ENCODE assay signal across 1 cellular context in genomic region chr6:63267828-63268227, GRCh38.
TF ChIP-seq lines count a peak whose summit lies in the region.

No MANE protein-coding gene starts in this region.

TF ChIP-seq in HepG2, 621 proteins besides CTCF, POLR2A, EP300 and RAD21 (continued from another document):
- TF ChIP-seq ZNF142 (CRISPR knock-in tag; IDR thresholded peaks at IDR 0.05) (no peak), RFX3 (CRISPR knock-in tag; IDR thresholded peaks at IDR 0.05) (no peak), ZNF577 (CRISPR knock-in tag; IDR thresholded peaks at IDR 0.05; ENCODE audit: borderline replicate concordance, low read depth) (no peak), HOXA7 (CRISPR knock-in tag; IDR thresholded peaks at IDR 0.05) (no peak)
TF ChIP-seq in HepG2: peak in this region for 0.
